Comparison of ENCODE assay signal across 21 cellular contexts in genomic region chr4:163473130-163473529, GRCh38. TPM values are rescaled to one million over a fixed set of nuclear protein-coding genes. Genes with fewer than 3 reads are reported as not detected.
"Had no signal": no experiment of that assay in that cellular context is flagged by ENCODE, and none has a peak within 500 bp of the region (broad histone marks: within the 10 kb centered on the region; RNA-seq: fewer than 3 reads in every experiment).

No MANE protein-coding gene starts in this region.

- H3K36me3 ChIP-seq: MG63 had no signal

- H3K27ac ChIP-seq: RWPE1 had no signal

- ATAC-seq: Panc1 had no signal

- DNase-seq: Karpas-422, KG1, MG63, NCI-H1092, NCI-H1105 treated with DMSO at 0.1 percent for 48 hours, NCI-H1417 treated with DMSO at 0.1 percent for 48 hours, NCI-H1694 treated with DMSO at 0.1 percent for 48 hours, NCI-H1930, NCI-H2081, NCI-H2107, NCI-H524, NCI-H69, NCI-H774, SHP77, SW 1271 had no signal

- H3K4me2 ChIP-seq: SK-N-SH had no signal

- H3K9me3 ChIP-seq: MG63, SK-N-SH had no signal

- H3K4me3 ChIP-seq: MG63 had no signal

- H3K9ac ChIP-seq: SK-N-SH had no signal

RNA-seq across cellular contexts. Expression of gene TKTL2, which starts 0.4 kb away (rescaled TPM):
- total RNA-seq: HT1080, NCI-H460, SK-MEL-5 had no signal
- polyA plus RNA-seq: SK-N-SH had no signal
